8 cellular contexts compared by ENCODE assay signal in genomic region chr3:69084668-69085542, GRCh38. TPM values are rescaled to one million over a fixed set of nuclear protein-coding genes. Genes with fewer than 3 reads are reported as not detected.
DNase-seq lines count a peak whose midpoint lies in the region; ATAC-seq and TF ChIP-seq lines count a peak whose summit lies in the region.

Gene ARL6IP5, plus strand, starts transcription at chr3:69084937. Its CDS starts 111 bp downstream, at chr3:69085048.

- no TSS peak for BruUV-seq in A673 (replicated peaks; lab: Mats Ljungman, UMichigan)

- ATAC-seq in GM18867 (IDR thresholded peaks at IDR 0.05; ENCODE audit: unreplicated experiment) (peak; percentile 49), HG03103 (IDR thresholded peaks at IDR 0.05; ENCODE audit: low read depth, unreplicated experiment) (peak; percentile 43), activated B cell treated with CpG ODN at 0.5 μM for 24 hours (ENCODE audit: low read depth) (peak; percentile 72)

- peaks cover 25% of the 10 kb centered on the region for H3K36me3 Mint-ChIP-seq in activated B cell treated with CpG ODN at 0.5 μM for 24 hours (ENCODE audit: low read depth)

- CTCF ChIA-PET in A673 (lab: Charles Lee) (no interaction called here), activated B cell treated with CpG ODN at 0.5 μM for 24 hours (lab: Charles Lee) (interaction anchor here (1.5 to 2.1 kb wide), 2 partner anchors 33 to 36 kb away, joined by 5 to 6 read pairs; partner anchors contain the start of gene TMF1)

- no peak for TF ChIP-seq CTCF in A673 (conservative IDR thresholded peaks at IDR 0.05; ENCODE audit: low read depth, low read length)
- TF ChIP-seq CTCF in activated B cell treated with CpG ODN at 0.5 μM for 24 hours (IDR thresholded peaks at IDR 0.05) = no peak

- peak; percentile 88 for DNase-seq in A673 (ENCODE audit: low spot score)
- DNase-seq in NCI-H345 (lab: John Stamatoyannopoulos, UW) = peak; percentile 79
- DNase-seq in activated B cell treated with CpG ODN at 0.5 μM for 24 hours = peak; percentile 76
- DNase-seq in caudate nucleus (lab: John Stamatoyannopoulos, UW) = peak; percentile 29 to 98 (median 92)
- DNase-seq in inferior parietal cortex (ENCODE audit: extremely low spot score) = peak; percentile 91
- peak; percentile 79 to 86 for DNase-seq in stimulated activated CD4-positive, alpha-beta T cell treated with anti-CD3 and anti-CD28 coated beads, Interleukin-12 subunit alpha, Interleukin-12 subunit beta, amount 100 ng/mL, for 24 hours (ENCODE audit: low read depth in 2 of 2)

- no peaks in the 10 kb centered on the region for H3K9me3 Mint-ChIP-seq in activated B cell treated with CpG ODN at 0.5 μM for 24 hours

- peaks cover 84% of the 10 kb centered on the region for H3K4me1 Mint-ChIP-seq in activated B cell treated with CpG ODN at 0.5 μM for 24 hours

- no peaks in the 10 kb centered on the region for H3K27me3 ChIP-seq in A673 (replicated peaks; ENCODE audit: insufficient read depth, low read depth, low read length, poor library complexity)

- POLR2A ChIA-PET in A673 (lab: Charles Lee; ENCODE audit: low non-redundant PET) (no interaction called here), activated B cell treated with CpG ODN at 0.5 μM for 24 hours (lab: Charles Lee) (interaction anchor here (0.6 to 8.9 kb wide), 11 partner anchors 9 to 292 kb away, joined by 3 to 109 read pairs (median 4); partner anchors contain the start of genes EOGT and TMF1)

- H3K9me3 ChIP-seq in A673 (ENCODE audit: low read depth, low read length, poor library complexity, severe bottlenecking) = no peaks in the 10 kb centered on the region

- intact Hi-C loops in A673 (cut with micrococcal nuclease; ENCODE audit: unreplicated experiment) = no loop called here
- intact Hi-C loops in activated B cell treated with CpG ODN at 0.5 μM for 24 hours (cut with micrococcal nuclease) = loop anchor here (1.0 to 10.0 kb wide), 6 partner anchors 7 to 2000 kb away; partner anchors contain the start of genes EOGT, SUCLG2 and TMF1

- H3K27me3 Mint-ChIP-seq in activated B cell treated with CpG ODN at 0.5 μM for 24 hours = no peaks in the 10 kb centered on the region

- H3K27ac Mint-ChIP-seq in activated B cell treated with CpG ODN at 0.5 μM for 24 hours = peak within 1 kb of the TSS; percentile 95

- H3K4me1 ChIP-seq in A673 (ENCODE audit: insufficient read depth, low read length, poor library complexity, severe bottlenecking) = peaks cover 27% of the 10 kb centered on the region

- peak within 1 kb of the TSS; percentile 64 for H3K4me3 ChIP-seq in A673 (ENCODE audit: low read depth, low read length, poor library complexity, severe bottlenecking)

- H3K36me3 ChIP-seq in A673 (ENCODE audit: insufficient read depth, low read length, poor library complexity, severe bottlenecking) = no peaks in the 10 kb centered on the region

- H3K27ac ChIP-seq in A673 (ENCODE audit: low read depth, low read length, poor library complexity, severe bottlenecking) (peak within 1 kb of the TSS; percentile 55), caudate nucleus (ENCODE audit: low read depth, low read length) (peak within 1 kb of the TSS; percentile 97)

- peak within 1 kb of the TSS; percentile 96 for H3K4me3 Mint-ChIP-seq in activated B cell treated with CpG ODN at 0.5 μM for 24 hours

RNA-seq across cellular contexts. Expression of gene ARL6IP5, which starts in this region (rescaled TPM):
- total RNA-seq in A673 (2021) (23.9 and 28.2 TPM in 2 replicates), activated B cell treated with CpG ODN at 0.5 μM for 24 hours (77.5 and 77.8 TPM in 2 replicates)

Comparison
In these comparisons a context has a peak if more than half of its experiments do, and no peak if none do; other contexts are left out.
1. Peak in every context shown above with its lines: DNase-seq, ATAC-seq, H3K4me3 ChIP-seq and H3K27ac ChIP-seq.